ENCODE assay signal across 22 cellular contexts in genomic region chr3:171340415-171340814, GRCh38.
DNase-seq lines count a peak whose midpoint lies in the region; ATAC-seq, FAIRE-seq and TF ChIP-seq lines count a peak whose summit lies in the region.
"Had no signal": no experiment of that assay in that cellular context is flagged by ENCODE, and none has a peak within 500 bp of the region (broad histone marks: within the 10 kb centered on the region; RNA-seq: fewer than 3 reads in every experiment).

No MANE protein-coding gene starts in this region.

- H3K4me1 ChIP-seq in pancreas: peaks cover 13 to 41% (median 32%) of the 10 kb centered on the region in 3 donors
- H3K4me1 ChIP-seq: BLaER1 had no signal

- H3K27ac ChIP-seq in VCaP (peak overlapping the region; percentile 76; the same call in 1 of the 2 replicates), pancreas (peak overlapping the region in 1 of 4 donors; percentile 79)
- H3K27ac ChIP-seq: BLaER1, HL-60, RWPE1 had no signal

- TF ChIP-seq CTCF in VCaP (conservative IDR thresholded peaks at IDR 0.05): no peak
- no peak for TF ChIP-seq CTCF in pancreas (IDR thresholded peaks at IDR 0.05)

- peak; percentile 42 for FAIRE-seq in GM12892 (lab: Jason Lieb, UNC)
- FAIRE-seq in pancreas (lab: Jason Lieb, UNC): no peak
- FAIRE-seq: G401.6 had no signal

- no peak overlapping the region for H3K4me3 ChIP-seq in pancreas
- H3K4me3 ChIP-seq: BLaER1 had no signal

- no peaks in the 10 kb centered on the region for H3K36me3 ChIP-seq in pancreas
- H3K36me3 ChIP-seq: BLaER1 had no signal

- TF ChIP-seq POLR2A in GM12892 (IDR thresholded peaks at IDR 0.05; ENCODE audit: low read depth, low read length): no peak

- H3K9me3 ChIP-seq in pancreas: no peaks in the 10 kb centered on the region

- intact Hi-C loops in pancreas (cut with DNase I): loop anchor here in 1 of 3 donors (10.0 kb wide), 1 partner anchor 114 kb away; no protein-coding TSS in a partner anchor

- DNase-seq in GM12892 (ENCODE audit: insufficient read length): no peak
- DNase-seq in left lobe of liver (ENCODE audit: low spot score): no peak
- no peak for DNase-seq in pancreas
- no peak for DNase-seq in activated CD4-positive, alpha-beta T cell treated with anti-CD3 and anti-CD28 coated beads for 1 hour
- no peak for DNase-seq in occipital lobe (lab: John Stamatoyannopoulos, UW)
- DNase-seq: CD4-positive, CD25-positive, alpha-beta regulatory T cell; DMS153; H7; Karpas-422; NCI-H1092; NCI-H1417 treated with DMSO at 0.1 percent for 48 hours; NCI-H1694 treated with DMSO at 0.1 percent for 48 hours; NCI-H2227 treated with DMSO at 0.1 percent for 48 hours; NCI-H526 treated with DMSO at 0.1 percent for 48 hours; SHP77 had no signal

- peak; percentile 28 for ATAC-seq in left lobe of liver
- ATAC-seq in pancreas: peak; percentile 17 to 69 (median 48)
- no peak for ATAC-seq in HG02642 (IDR thresholded peaks at IDR 0.05; ENCODE audit: poor library complexity, unreplicated experiment)
- ATAC-seq: Panc1 had no signal

- WGBS in pancreas, 2 donors: 37 to 38% methylated on average over 4 of the region's 4 CpGs

- no peaks in the 10 kb centered on the region for H3K27me3 ChIP-seq in pancreas
- H3K27me3 ChIP-seq: BLaER1 had no signal
